Comparison of ENCODE assay signal across 8 cellular contexts in the genomic region with DNA sequence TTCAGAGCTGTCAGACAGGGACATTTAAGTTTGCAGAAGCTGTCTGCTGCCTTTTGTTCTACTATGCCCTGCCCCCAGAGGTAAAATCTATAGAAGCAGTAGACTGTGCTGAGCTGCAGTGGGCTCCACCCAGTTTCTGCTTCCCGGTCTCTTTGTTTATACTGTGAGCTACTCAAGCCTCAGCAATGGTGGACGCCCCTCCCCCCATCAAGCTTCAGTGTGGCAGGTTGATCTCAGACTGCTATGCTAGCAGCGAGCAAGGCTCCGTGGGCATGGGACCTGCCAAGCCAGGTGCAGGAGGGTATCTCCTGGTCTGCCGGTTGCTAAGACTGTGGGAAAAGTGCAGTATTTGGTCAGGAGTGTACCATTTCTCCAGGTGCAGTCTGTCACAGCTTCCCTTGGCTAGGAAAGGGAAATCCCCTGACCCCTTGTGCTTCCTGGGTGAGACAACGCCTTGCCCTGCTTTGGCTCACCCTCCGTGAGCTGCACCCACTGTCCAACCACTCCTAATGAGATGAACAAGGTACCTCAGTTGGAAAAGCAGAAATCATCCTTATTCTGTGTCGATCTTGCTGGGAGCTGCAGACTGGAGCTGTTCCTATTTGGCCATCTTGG.
DNase-seq lines count a peak whose midpoint lies in the region; ATAC-seq and TF ChIP-seq lines count a peak whose summit lies in the region.
"Not testable (repeated sequence)": the region's sequence is repeated elsewhere in the genome, so short reads cannot be mapped to it uniquely, and the experiment has no call there.

No MANE protein-coding gene starts in this region.

- not testable (repeated sequence) for H3K56ac ChIP-seq in H9 (ENCODE audit: insufficient read length, low read depth, low read length)

- H2BK20ac ChIP-seq in H9 (ENCODE audit: low read depth, low read length, poor library complexity, severe bottlenecking): not testable (repeated sequence)

- intact Hi-C loops in left colon (cut with DNase I, micrococcal nuclease): not testable (repeated sequence)

- not testable (repeated sequence) for H2BK15ac ChIP-seq in H9 (ENCODE audit: low read depth, low read length)

- H3K23me2 ChIP-seq in H9 (ENCODE audit: insufficient read length, low read depth, low read length, poor library complexity, severe bottlenecking): not testable (repeated sequence)

- H3K9me3 ChIP-seq in AG04450 (ENCODE audit: control insufficient read depth, insufficient read depth, low read length); H9 (ENCODE audit: control insufficient read depth, low read depth, low read length); WERI-Rb-1 (ENCODE audit: severe bottlenecking): not testable (repeated sequence)

- not testable (repeated sequence) for H3K4ac ChIP-seq in H9 (ENCODE audit: low read depth, low read length)

- not testable (repeated sequence) for H3K9me3 Mint-ChIP-seq in H9

- not testable (repeated sequence) for H2AFZ ChIP-seq in H9 (ENCODE audit: low read length)

- not testable (repeated sequence) for H3K79me1 ChIP-seq in H9 (ENCODE audit: insufficient read depth, low read depth, low read length, poor library complexity, severe bottlenecking)

- peak overlapping the region; percentile 91 for H3K14ac ChIP-seq in H9 (ENCODE audit: insufficient read depth, low read length)

- CTCF ChIA-PET in AG04450 (lab: Charles Lee): interaction anchor here (1.2 to 1.3 kb wide), 3 partner anchors 10 to 392 kb away, joined by 3 read pairs; no protein-coding TSS in a partner anchor

- H3K4me1 ChIP-seq in H9 (ENCODE audit: insufficient read depth, low read length); rectal smooth muscle tissue (ENCODE audit: control insufficient read depth, insufficient read depth, low read length): not testable (repeated sequence)

- not testable (repeated sequence) for H3K79me2 ChIP-seq in H9 (ENCODE audit: insufficient read depth, low read length)

- not testable (repeated sequence) for H3T11ph ChIP-seq in H9 (ENCODE audit: low read length)

- not testable (repeated sequence) for H3K36me3 ChIP-seq in WERI-Rb-1; rectal smooth muscle tissue (ENCODE audit: control insufficient read depth, insufficient read depth, low read length)

- not testable (repeated sequence) for H3K27me3 Mint-ChIP-seq in H9 (ENCODE audit: low read depth)

- not testable (repeated sequence) for H2AK5ac ChIP-seq in H9 (ENCODE audit: insufficient read length, low read length)

- H3K36me3 Mint-ChIP-seq in H9 (ENCODE audit: insufficient read depth in 1 of 3, low read depth in 3 of 3): peaks cover 0 to 12% (median 2%) of the 10 kb centered on the region in 3 experiments; a peak in 5 of 7 replicates

- not testable (repeated sequence) for H2BK5ac ChIP-seq in H9 (ENCODE audit: insufficient read length, low read length)

- not testable (repeated sequence) for H3K27me3 ChIP-seq in AG04450 (ENCODE audit: control insufficient read depth, insufficient read depth, low read length); H9 (ENCODE audit: insufficient read depth, low read length); WERI-Rb-1 (ENCODE audit: insufficient read depth, low read depth, severe bottlenecking); rectal smooth muscle tissue (ENCODE audit: control insufficient read depth, insufficient read depth, low read length)

- not testable (repeated sequence) for H4K8ac ChIP-seq in H9 (replicated peaks; ENCODE audit: insufficient read length, low read depth, low read length)

- H2BK120ac ChIP-seq in H9 (ENCODE audit: low read depth, low read length, poor library complexity, severe bottlenecking): not testable (repeated sequence)

- WGBS in H9 (ENCODE audit: extremely low coverage, insufficient read length, low lambda C conversion rate): no CpG with 5 or more reads among the region's 8 CpGs

- not testable (repeated sequence) for H4K91ac ChIP-seq in H9 (ENCODE audit: insufficient read length, low read depth, low read length)

- peak overlapping the region; percentile 1 to 13; a peak in 2 of 5 replicates for H3K4me3 Mint-ChIP-seq in H9

- TF ChIP-seq CTCF in AG04450 (IDR thresholded peaks at IDR 0.05; ENCODE audit: low read depth, low read length); H9 (conservative IDR thresholded peaks at IDR 0.05); WERI-Rb-1 (IDR thresholded peaks at IDR 0.05; ENCODE audit: low read depth, low read length): not testable (repeated sequence)

- peak; percentile 95 for ATAC-seq in esophagus mucosa
- peak; percentile 100 for ATAC-seq in left colon

- H3K4me3 ChIP-seq in AG04450 (ENCODE audit: low read depth, low read length): 0 out of 2 replicates have a peak overlapping the region, but pooled peaks have one; percentile 10
- not testable (repeated sequence) for H3K4me3 ChIP-seq in WERI-Rb-1 (ENCODE audit: low read depth, low read length)
- H3K4me3 ChIP-seq in rectal smooth muscle tissue (ENCODE audit: low read length): peak overlapping the region; percentile 46

- POLR2A ChIA-PET in AG04450 (lab: Yijun Ruan, JAX): not testable (repeated sequence)

- H2BK12ac ChIP-seq in H9 (ENCODE audit: insufficient read length, low read depth, low read length): not testable (repeated sequence)

- H3K18ac ChIP-seq in H9 (ENCODE audit: insufficient read length, low read depth, low read length): peak overlapping the region; percentile 84

- not testable (repeated sequence) for H3K9ac ChIP-seq in H9 (ENCODE audit: extremely low read depth, insufficient read length, low read length); rectal smooth muscle tissue (ENCODE audit: low read length)

- H3K27ac Mint-ChIP-seq in H9: peak overlapping the region; percentile 35 to 96 (median 91); a peak in 4 of 7 replicates

- H3K23ac ChIP-seq in H9 (ENCODE audit: insufficient read length, low read depth, low read length): not testable (repeated sequence)

- not testable (repeated sequence) for DNase-seq in AG04450 (ENCODE audit: low read depth, low spot score)
- DNase-seq in H9 (peak; percentile 80), NCI-H1436 treated with DMSO at 0.1 percent for 48 hours (lab: John Stamatoyannopoulos, UW) (peak; percentile 74), NCI-H774 (lab: John Stamatoyannopoulos, UW) (peak; percentile 85), WERI-Rb-1 (peak; percentile 58), left colon (peak; percentile 82 to 86)

- H3K4me2 ChIP-seq in H9 (ENCODE audit: insufficient read depth, insufficient read length, low read length): not testable (repeated sequence)

- peak overlapping the region; percentile 24 for H4K5ac ChIP-seq in H9 (ENCODE audit: insufficient read length, low read depth, low read length)

- not testable (repeated sequence) for H3K27ac ChIP-seq in AG04450 (ENCODE audit: low read depth, low read length); H9 (ENCODE audit: insufficient read length, low read depth, low read length); rectal smooth muscle tissue (ENCODE audit: low read depth, low read length)
- H3K27ac ChIP-seq in WERI-Rb-1: peak overlapping the region; percentile 29; the same call in 1 of the 2 replicates

- H3K4me1 Mint-ChIP-seq in H9: peaks cover 21 to 22% of the 10 kb centered on the region in 2 experiments

- not testable (repeated sequence) for H4K20me1 ChIP-seq in H9 (ENCODE audit: control insufficient read depth, insufficient read depth, insufficient read length)
